ENCODE assay signal across 8 cellular contexts in genomic region chr6:142474446-142475289, GRCh38.
DNase-seq lines count a peak whose midpoint lies in the region; ATAC-seq and TF ChIP-seq lines count a peak whose summit lies in the region.

No MANE protein-coding gene starts in this region.

- no peaks in the 10 kb centered on the region for H3K9me3 ChIP-seq in left ventricle myocardium inferior (replicated peaks)

- intact Hi-C loops in left ventricle myocardium inferior (cut with micrococcal nuclease): loop anchor here (10.0 kb wide), 1 partner anchor 950 kb away; no protein-coding TSS in a partner anchor
- intact Hi-C loops in left ventricle myocardium superior (cut with micrococcal nuclease): no loop called here

- in situ Hi-C loops in astrocyte of the spinal cord (cut with HindIII; ENCODE audit: low sequenced_read_pairs): no loop called here

- no peak overlapping the region for H3K4me3 ChIP-seq in left ventricle myocardium inferior
- H3K4me3 ChIP-seq in astrocyte of the spinal cord (ENCODE audit: low read depth, low read length): no peak overlapping the region

- H3K27ac ChIP-seq in left ventricle myocardium inferior (replicated peaks): no peak overlapping the region

- no peaks in the 10 kb centered on the region for H3K4me1 ChIP-seq in left ventricle myocardium inferior

- DNase-seq in left ventricle myocardium inferior (no peak), left ventricle myocardium superior (no peak), NCI-H345 (lab: John Stamatoyannopoulos, UW) (peak; percentile 49), astrocyte of the spinal cord (ENCODE audit: low read depth, low spot score) (peak; percentile 69), iris pigment epithelial cell (ENCODE audit: low read depth) (peak; percentile 65), superior temporal gyrus (ENCODE audit: extremely low spot score) (peak; percentile 84)

- no peak for ATAC-seq in left ventricle myocardium superior
- peak; percentile 68 for ATAC-seq in HG02938 (IDR thresholded peaks at IDR 0.05; ENCODE audit: unreplicated experiment)
- ATAC-seq in HG02884 (IDR thresholded peaks at IDR 0.05; ENCODE audit: unreplicated experiment): no peak

- TF ChIP-seq CTCF in left ventricle myocardium inferior (IDR thresholded peaks at IDR 0.05; ENCODE audit: borderline replicate concordance): peak; percentile 90
- TF ChIP-seq CTCF in astrocyte of the spinal cord (IDR thresholded peaks at IDR 0.05; ENCODE audit: low read depth, low read length): peak; percentile 50

- peaks cover 11% of the 10 kb centered on the region for H3K27me3 ChIP-seq in left ventricle myocardium inferior (ENCODE audit: low read depth)

- no peaks in the 10 kb centered on the region for H3K36me3 ChIP-seq in left ventricle myocardium inferior

Comparison
In these comparisons a context has a peak if more than half of its experiments do, and no peak if none do; other contexts are left out.
1. DNase-seq: peak in NCI-H345 (single experiment), astrocyte of the spinal cord (single experiment), iris pigment epithelial cell (single experiment) and superior temporal gyrus (single experiment); none in left ventricle myocardium inferior (single experiment) and left ventricle myocardium superior (single experiment).